Comparison of ENCODE assay signal across 21 cellular contexts in genomic region chrY:17827155-17827554, GRCh38. TPM values are rescaled to one million over a fixed set of nuclear protein-coding genes. Genes with fewer than 3 reads are reported as not detected.
"Had no signal": no experiment of that assay in that cellular context is flagged by ENCODE, and none has a peak within 500 bp of the region (broad histone marks: within the 10 kb centered on the region; RNA-seq: fewer than 3 reads in every experiment).

No MANE protein-coding gene starts in this region.

RNA-seq across cellular contexts. Expression of gene CDY2B, which starts 52.9 kb away (rescaled TPM):
- total RNA-seq: activated naive CD4-positive, alpha-beta T cell treated with anti-CD3 and anti-CD28 coated beads for 36 hours; activated naive CD4-positive, alpha-beta T cell treated with anti-CD3 and anti-CD28 coated beads, Interleukin-2, amount 50 U/mL, for 72 hours; activated naive CD8-positive, alpha-beta T cell treated with anti-CD3 and anti-CD28 coated beads for 36 hours; activated naive CD8-positive, alpha-beta T cell treated with anti-CD3 and anti-CD28 coated beads, Interleukin-2, amount 10 ng/mL, durations not matched to agents 7 days and 5 days; activated T-cell treated with anti-CD3 and anti-CD28 coated beads, Interleukin-2, amount 50 U/mL, for 4 hours; activated T-cell treated with anti-CD3 and anti-CD28 coated beads, Interleukin-2, amount 50 U/mL, for 72 hours; activated T-helper 1 cell treated with anti-CD3 and anti-CD28 coated beads, Interleukin-12 subunit alpha, Interleukin-12 subunit beta, Interleukin-2, Interleukin-4 antibody, amounts not matched to agents 30 ng/mL and 10 ng/mL and 1 ng/mL, durations not matched to agents 14 hours and 24 hours and 36 hours; activated T-helper 17 cell treated with anti-CD3 and anti-CD28 coated beads, Interleukin-2, amount 50 U/mL, for 72 hours; activated T-helper 2 cell treated with anti-CD3 and anti-CD28 coated beads, Interferon-gamma antibody, Interleukin-2, Interleukin-4, amounts not matched to agents 10 μg/mL and 5 μg/mL and 100 μg/mL, durations not matched to agents 14 hours and 24 hours and 36 hours; adrenal gland; aorta; ascending aorta; astrocyte; body of pancreas; breast epithelium; bronchial epithelial cell; cardiac muscle cell; cardiac septum; cerebellum; chondrocyte had no signal
- polyA plus RNA-seq: adipose tissue, adrenal gland, aorta, cardiac muscle cell had no signal
